Comparison of ENCODE assay signal across 15 cellular contexts in genomic region chr5:146208916-146209522, GRCh38. TPM values are rescaled to one million over a fixed set of nuclear protein-coding genes. Genes with fewer than 3 reads are reported as not detected.
A peak's percentile ranks its signal among the peaks of the same experiment; 100 is the strongest.
DNase-seq lines count a peak whose midpoint lies in the region; ATAC-seq and TF ChIP-seq lines count a peak whose summit lies in the region.
"Had no signal": no experiment of that assay in that cellular context is flagged by ENCODE, and none has a peak within 500 bp of the region (broad histone marks: within the 10 kb centered on the region; RNA-seq: fewer than 3 reads in every experiment).

No MANE protein-coding gene starts in this region.

- H3K9me3 Mint-ChIP-seq in CD4-positive, alpha-beta T cell: no peaks in the 10 kb centered on the region
- no peaks in the 10 kb centered on the region for H3K9me3 Mint-ChIP-seq in activated T-helper 17 cell treated with anti-CD3 and anti-CD28 coated beads, Interleukin-2, amount 50 U/mL, for 72 hours
- no peaks in the 10 kb centered on the region for H3K9me3 Mint-ChIP-seq in T-helper 2 cell treated with Interferon-gamma antibody and Interleukin-4, amounts not matched to agents 5 μg/mL and 100 μg/mL, for 36 hours
- H3K9me3 Mint-ChIP-seq: activated CD4-positive, alpha-beta T cell treated with anti-CD3 and anti-CD28 coated beads, Interleukin-2, amount 10 ng/mL, durations not matched to agents 7 days and 5 days had no signal

- H3K27ac ChIP-seq in CD4-positive, alpha-beta T cell (ENCODE audit: low read depth, low read length): no peak overlapping the region
- no peak overlapping the region for H3K27ac ChIP-seq in HEK293 (ENCODE audit: extremely low read depth, low read depth, low read length)
- H3K27ac ChIP-seq in liver (ENCODE audit: low read depth in 1 of 2, low read length in 2 of 2): no peak overlapping the region
- H3K27ac ChIP-seq in caudate nucleus (ENCODE audit: low read depth, low read length): no peak overlapping the region
- H3K27ac ChIP-seq: coronary artery had no signal

- H3K36me3 ChIP-seq in HEK293 (ENCODE audit: control insufficient read depth in 2 of 2, insufficient read depth in 1 of 2, low read length in 2 of 2) (no peaks in the 10 kb centered on the region; a peak in 1 of 3 replicates), liver (ENCODE audit: control insufficient read depth in 4 of 4, insufficient read depth in 3 of 4, low read depth in 1 of 4, low read length in 3 of 4) (no peaks in the 10 kb centered on the region)

- H3K9me3 ChIP-seq in CD4-positive, alpha-beta T cell (ENCODE audit: control insufficient read depth, low read length): no peaks in the 10 kb centered on the region
- no peaks in the 10 kb centered on the region for H3K9me3 ChIP-seq in HEK293 (ENCODE audit: control insufficient read depth, insufficient read depth, low read depth, low read length)
- no peaks in the 10 kb centered on the region for H3K9me3 ChIP-seq in liver (ENCODE audit: control insufficient read depth in 4 of 4, low read length in 3 of 4)

- H3K27ac Mint-ChIP-seq in CD4-positive, alpha-beta T cell: no peak overlapping the region
- no peak overlapping the region for H3K27ac Mint-ChIP-seq in activated T-helper 17 cell treated with anti-CD3 and anti-CD28 coated beads, Interleukin-2, amount 50 U/mL, for 72 hours
- no peak overlapping the region for H3K27ac Mint-ChIP-seq in T-helper 2 cell treated with Interferon-gamma antibody and Interleukin-4, amounts not matched to agents 5 μg/mL and 100 μg/mL, for 36 hours

- H3K4me1 Mint-ChIP-seq in CD4-positive, alpha-beta T cell (ENCODE audit: low read depth): peaks cover 52% of the 10 kb centered on the region
- peaks cover 22% of the 10 kb centered on the region for H3K4me1 Mint-ChIP-seq in activated T-helper 17 cell treated with anti-CD3 and anti-CD28 coated beads, Interleukin-2, amount 50 U/mL, for 72 hours
- H3K4me1 Mint-ChIP-seq in T-helper 2 cell treated with Interferon-gamma antibody and Interleukin-4, amounts not matched to agents 5 μg/mL and 100 μg/mL, for 36 hours (ENCODE audit: low read depth): peaks cover 20% of the 10 kb centered on the region

- CTCF ChIA-PET in CD4-positive, alpha-beta T cell (lab: Charles Lee): no interaction called here
- CTCF ChIA-PET in HEK293 (lab: Yijun Ruan, JAX): interaction anchor here (0.8 kb wide), 1 partner anchor 32 kb away, joined by 3 read pairs; no protein-coding TSS in a partner anchor

- no peak for TF ChIP-seq RAD21 in liver (IDR thresholded peaks at IDR 0.05)

- TF ChIP-seq CTCF in CD4-positive, alpha-beta T cell (IDR thresholded peaks at IDR 0.05): no peak
- TF ChIP-seq CTCF in HEK293 (tag by site-specific recombination; IDR thresholded peaks at IDR 0.05): no peak
- peak; percentile 12 for TF ChIP-seq CTCF in liver (IDR thresholded peaks at IDR 0.05; ENCODE audit: low read depth, low read length, missing input control)

- WGBS in liver: 92% methylated on average over 3 of the region's 3 CpGs

- H3K27me3 ChIP-seq in CD4-positive, alpha-beta T cell (ENCODE audit: control insufficient read depth, insufficient read depth, low read length): no peaks in the 10 kb centered on the region
- H3K27me3 ChIP-seq in liver (ENCODE audit: control insufficient read depth in 4 of 4, insufficient read depth in 4 of 4, low read length in 3 of 4): no peaks in the 10 kb centered on the region

- DNase-seq in CD4-positive, alpha-beta T cell: no peak
- no peak for DNase-seq in caudate nucleus (lab: John Stamatoyannopoulos, UW)
- no peak for DNase-seq in activated CD4-positive, alpha-beta T cell treated with anti-CD3 and anti-CD28 coated beads for 1 hour
- DNase-seq in T-helper 2 cell treated with Interferon-gamma antibody and Interleukin-4, amounts not matched to agents 5 μg/mL and 100 μg/mL, for 36 hours (ENCODE audit: low spot score): no peak
- DNase-seq in mucosa of gallbladder (ENCODE audit: low spot score): no peak
- DNase-seq: activated CD4-positive, alpha-beta T cell treated with anti-CD3 and anti-CD28 coated beads, Interleukin-2, amount 10 ng/mL, durations not matched to agents 7 days and 5 days; activated naive CD4-positive, alpha-beta T cell; NCI-H1048; NCI-H524 treated with DMSO at 0.1 percent for 48 hours; occipital lobe; stimulated activated CD4-positive, alpha-beta T cell treated with anti-CD3 and anti-CD28 coated beads, Interleukin-15, amount 100 ng/mL, for 24 hours had no signal

- no peak overlapping the region for H3K4me3 ChIP-seq in HEK293 (ENCODE audit: low read depth, low read length)
- no peak overlapping the region for H3K4me3 ChIP-seq in liver (ENCODE audit: low read depth in 1 of 3, low read length in 3 of 3)
- H3K4me3 ChIP-seq: coronary artery had no signal

- POLR2A ChIA-PET in CD4-positive, alpha-beta T cell (lab: Charles Lee): no interaction called here
- POLR2A ChIA-PET in HEK293 (lab: Yijun Ruan, JAX): no interaction called here

- peaks cover 13% of the 10 kb centered on the region for H3K36me3 Mint-ChIP-seq in CD4-positive, alpha-beta T cell (ENCODE audit: low read depth)
- H3K36me3 Mint-ChIP-seq in activated T-helper 17 cell treated with anti-CD3 and anti-CD28 coated beads, Interleukin-2, amount 50 U/mL, for 72 hours (ENCODE audit: low read depth): peaks cover 25% of the 10 kb centered on the region
- peaks cover 11% of the 10 kb centered on the region for H3K36me3 Mint-ChIP-seq in T-helper 2 cell treated with Interferon-gamma antibody and Interleukin-4, amounts not matched to agents 5 μg/mL and 100 μg/mL, for 36 hours (ENCODE audit: low read depth)

- peak overlapping the region; percentile 13 for H3K4me3 Mint-ChIP-seq in CD4-positive, alpha-beta T cell
- H3K4me3 Mint-ChIP-seq in activated T-helper 17 cell treated with anti-CD3 and anti-CD28 coated beads, Interleukin-2, amount 50 U/mL, for 72 hours: peak overlapping the region; percentile 13
- no peak overlapping the region for H3K4me3 Mint-ChIP-seq in T-helper 2 cell treated with Interferon-gamma antibody and Interleukin-4, amounts not matched to agents 5 μg/mL and 100 μg/mL, for 36 hours
- H3K4me3 Mint-ChIP-seq: activated CD4-positive, alpha-beta T cell treated with anti-CD3 and anti-CD28 coated beads, Interleukin-2, amount 10 ng/mL, durations not matched to agents 7 days and 5 days had no signal

- intact Hi-C loops in CD4-positive, alpha-beta T cell (cut with DNase I, micrococcal nuclease): no loop called here

- H3K4me1 ChIP-seq in HEK293 (ENCODE audit: control insufficient read depth, insufficient read depth, low read length) (peaks cover 17% of the 10 kb centered on the region), liver (ENCODE audit: control insufficient read depth in 4 of 4, insufficient read depth in 4 of 4, low read length in 3 of 4) (peaks cover 5 to 35% (median 16%) of the 10 kb centered on the region in 4 donors)

- ATAC-seq in CD4-positive, alpha-beta T cell (ENCODE audit: poor library complexity): peak; percentile 49
- ATAC-seq in activated T-helper 17 cell treated with anti-CD3 and anti-CD28 coated beads, Interleukin-2, amount 50 U/mL, for 72 hours (replicated peaks): no peak

- H3K9ac ChIP-seq in liver (ENCODE audit: low read depth in 1 of 2, low read length in 2 of 2): no peak overlapping the region

- H3K27me3 Mint-ChIP-seq in CD4-positive, alpha-beta T cell: no peaks in the 10 kb centered on the region
- H3K27me3 Mint-ChIP-seq in activated T-helper 17 cell treated with anti-CD3 and anti-CD28 coated beads, Interleukin-2, amount 50 U/mL, for 72 hours: no peaks in the 10 kb centered on the region
- no peaks in the 10 kb centered on the region for H3K27me3 Mint-ChIP-seq in T-helper 2 cell treated with Interferon-gamma antibody and Interleukin-4, amounts not matched to agents 5 μg/mL and 100 μg/mL, for 36 hours (ENCODE audit: low read depth)
- H3K27me3 Mint-ChIP-seq: activated CD4-positive, alpha-beta T cell treated with anti-CD3 and anti-CD28 coated beads, Interleukin-2, amount 10 ng/mL, durations not matched to agents 7 days and 5 days had no signal

TF ChIP-seq in HEK293, 187 proteins besides CTCF, POLR2A, EP300 and RAD21 (continues in another document):
- TF ChIP-seq PRDM6 (tag by site-specific recombination; IDR thresholded peaks at IDR 0.05) (peak; percentile 41; the same call in 1 of the 2 replicates), ZNF768 (tag by site-specific recombination; IDR thresholded peaks at IDR 0.05) (no peak)

TF ChIP-seq in liver, 16 proteins besides CTCF, POLR2A, EP300 and RAD21:
- TF ChIP-seq SP1 (IDR thresholded peaks at IDR 0.05) (no peak), HNF4G (IDR thresholded peaks at IDR 0.05) (no peak), HNF4A (conservative IDR thresholded peaks at IDR 0.05) (no peak)

RNA-seq across cellular contexts. Expression of gene RBM27, which starts 5.6 kb away (rescaled TPM):
- 10 to 100 TPM; 29.7 to 33.2 TPM for total RNA-seq in CD4-positive, alpha-beta T cell
- total RNA-seq in activated T-helper 17 cell treated with anti-CD3 and anti-CD28 coated beads, Interleukin-2, amount 50 U/mL, for 72 hours: 10 to 100 TPM; 20.7 to 21.7 TPM
- total RNA-seq in liver (10 to 100 TPM; 15.5 to 16.7 TPM), mucosa of gallbladder (14.2 TPM)
- polyA plus RNA-seq in liver: 1 to 10 TPM; 2.7 to 4.0 TPM

RNA-seq across cellular contexts. Expression of gene LARS1, which starts 26.6 kb away (rescaled TPM):
- total RNA-seq in CD4-positive, alpha-beta T cell: 10 to 100 TPM; 35.3 to 35.7 TPM
- 100 to 1,000 TPM in 1 of 2 donors, 10 to 100 TPM in 1; 90.3 to 147 TPM for total RNA-seq in activated T-helper 17 cell treated with anti-CD3 and anti-CD28 coated beads, Interleukin-2, amount 50 U/mL, for 72 hours
- total RNA-seq in liver (10 to 100 TPM; 39.1 to 48.1 TPM), mucosa of gallbladder (66.6 TPM)
- polyA plus RNA-seq in liver: 10 to 100 TPM; 11.4 to 25.1 TPM
